In the genomic region with DNA sequence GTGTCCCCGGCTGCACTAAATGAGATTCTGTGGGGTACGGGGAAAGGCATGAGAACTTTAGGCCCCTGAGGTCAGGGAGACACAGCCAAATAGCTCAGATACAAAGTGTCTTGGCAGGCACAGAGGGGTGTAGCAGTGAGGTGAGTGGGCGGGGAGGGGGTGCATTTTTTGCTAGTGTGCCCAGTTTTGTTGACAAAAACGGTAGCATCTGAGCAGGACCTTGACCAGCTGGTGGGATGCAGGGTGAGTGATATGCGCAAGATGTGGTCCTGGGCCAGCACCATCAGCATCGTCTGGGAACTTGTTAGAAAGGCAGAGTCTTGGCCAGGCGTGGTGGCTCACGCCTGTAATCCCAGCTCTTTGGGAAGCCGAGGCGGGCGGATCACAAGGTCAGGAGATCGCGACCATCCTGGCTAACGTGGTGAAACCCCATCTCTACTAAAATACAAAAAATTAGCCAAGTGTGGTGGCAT, we compare ENCODE assay signal across 13 cellular contexts.
A peak's percentile ranks its signal among the peaks of the same experiment; 100 is the strongest.
DNase-seq lines count a peak whose midpoint lies in the region; ATAC-seq, FAIRE-seq and TF ChIP-seq lines count a peak whose summit lies in the region.
"Had no signal": no experiment of that assay in that cellular context is flagged by ENCODE, and none has a peak within 500 bp of the region (broad histone marks: within the 10 kb centered on the region; RNA-seq: fewer than 3 reads in every experiment).

No MANE protein-coding gene starts in this region.

- peak overlapping the region; percentile 52 to 93 (median 82) for H3K4me3 Mint-ChIP-seq in CD4-positive, alpha-beta memory T cell
- peak overlapping the region; percentile 73 for H3K4me3 Mint-ChIP-seq in activated T-helper 1 cell treated with anti-CD3 and anti-CD28 coated beads, Interleukin-12 subunit alpha, Interleukin-12 subunit beta, Interleukin-2, Interleukin-4 antibody, amounts not matched to agents 30 ng/mL and 10 ng/mL and 1 ng/mL, durations not matched to agents 14 hours and 24 hours and 36 hours
- peak overlapping the region; percentile 77 to 93 (median 85) for H3K4me3 Mint-ChIP-seq in naive thymus-derived CD4-positive, alpha-beta T cell
- H3K4me3 Mint-ChIP-seq: mesothelial cell of epicardium had no signal

- H3K4me1 Mint-ChIP-seq in CD4-positive, alpha-beta memory T cell, result peaks cover 35 to 65% (median 53%) of the 10 kb centered on the region in 4 donors
- H3K4me1 Mint-ChIP-seq in activated T-helper 1 cell treated with anti-CD3 and anti-CD28 coated beads, Interleukin-12 subunit alpha, Interleukin-12 subunit beta, Interleukin-2, Interleukin-4 antibody, amounts not matched to agents 30 ng/mL and 10 ng/mL and 1 ng/mL, durations not matched to agents 14 hours and 24 hours and 36 hours (ENCODE audit: low read depth), result peaks cover 82% of the 10 kb centered on the region
- H3K4me1 Mint-ChIP-seq in naive thymus-derived CD4-positive, alpha-beta T cell, result peaks cover 28 to 70% (median 64%) of the 10 kb centered on the region in 7 donors

- no peaks in the 10 kb centered on the region for H3K36me3 Mint-ChIP-seq in CD4-positive, alpha-beta memory T cell
- H3K36me3 Mint-ChIP-seq in activated T-helper 1 cell treated with anti-CD3 and anti-CD28 coated beads, Interleukin-12 subunit alpha, Interleukin-12 subunit beta, Interleukin-2, Interleukin-4 antibody, amounts not matched to agents 30 ng/mL and 10 ng/mL and 1 ng/mL, durations not matched to agents 14 hours and 24 hours and 36 hours (ENCODE audit: low read depth), result no peaks in the 10 kb centered on the region
- peaks cover 0 to 8% (median 0%) of the 10 kb centered on the region in 5 donors for H3K36me3 Mint-ChIP-seq in naive thymus-derived CD4-positive, alpha-beta T cell
- H3K36me3 Mint-ChIP-seq: mesothelial cell of epicardium had no signal

- H3K27ac Mint-ChIP-seq in CD4-positive, alpha-beta memory T cell, result peak overlapping the region; percentile 90 to 96 (median 94)
- peak overlapping the region; percentile 97 for H3K27ac Mint-ChIP-seq in activated T-helper 1 cell treated with anti-CD3 and anti-CD28 coated beads, Interleukin-12 subunit alpha, Interleukin-12 subunit beta, Interleukin-2, Interleukin-4 antibody, amounts not matched to agents 30 ng/mL and 10 ng/mL and 1 ng/mL, durations not matched to agents 14 hours and 24 hours and 36 hours
- peak overlapping the region; percentile 88 to 99 (median 97) for H3K27ac Mint-ChIP-seq in naive thymus-derived CD4-positive, alpha-beta T cell
- H3K27ac Mint-ChIP-seq: mesothelial cell of epicardium had no signal

- POLR2A ChIA-PET in CD4-positive, alpha-beta memory T cell (lab: Charles Lee; ENCODE audit: partially characterized antibody), result interaction anchor here (0.6 to 4.9 kb wide), 25 partner anchors 14 to 738 kb away, joined by 3 to 77 read pairs (median 4); a partner anchor contains a TSS
- POLR2A ChIA-PET in naive thymus-derived CD4-positive, alpha-beta T cell (lab: Charles Lee), result interaction anchor here (0.6 to 5.2 kb wide), 27 partner anchors 9 to 663 kb away, joined by 3 to 85 read pairs (median 5); a partner anchor contains a TSS

- no peak overlapping the region for H3K4me3 ChIP-seq in CD4-positive, alpha-beta memory T cell (ENCODE audit: low read length in 2 of 2)
- H3K4me3 ChIP-seq in naive thymus-derived CD4-positive, alpha-beta T cell (ENCODE audit: low read length), result peak overlapping the region; percentile 34
- H3K4me3 ChIP-seq in tibial artery, result no peak overlapping the region

- H3K9me3 Mint-ChIP-seq in CD4-positive, alpha-beta memory T cell, result no peaks in the 10 kb centered on the region
- H3K9me3 Mint-ChIP-seq in activated T-helper 1 cell treated with anti-CD3 and anti-CD28 coated beads, Interleukin-12 subunit alpha, Interleukin-12 subunit beta, Interleukin-2, Interleukin-4 antibody, amounts not matched to agents 30 ng/mL and 10 ng/mL and 1 ng/mL, durations not matched to agents 14 hours and 24 hours and 36 hours, result no peaks in the 10 kb centered on the region
- no peaks in the 10 kb centered on the region for H3K9me3 Mint-ChIP-seq in naive thymus-derived CD4-positive, alpha-beta T cell
- H3K9me3 Mint-ChIP-seq: mesothelial cell of epicardium had no signal

- FAIRE-seq in GM12892 (lab: Jason Lieb, UNC), result peak; percentile 30
- FAIRE-seq: endometrium had no signal

- no peak for ATAC-seq in naive thymus-derived CD4-positive, alpha-beta T cell
- ATAC-seq in GM18502 (IDR thresholded peaks at IDR 0.05; ENCODE audit: poor library complexity, unreplicated experiment), result no peak
- no peak for ATAC-seq in HG02798 (IDR thresholded peaks at IDR 0.05; ENCODE audit: poor library complexity, unreplicated experiment)

- H3K27ac ChIP-seq in CD4-positive, alpha-beta memory T cell (ENCODE audit: low read depth, low read length), result peak overlapping the region; percentile 29
- peak overlapping the region; percentile 72 for H3K27ac ChIP-seq in naive thymus-derived CD4-positive, alpha-beta T cell (ENCODE audit: low read depth, low read length)
- H3K27ac ChIP-seq in tibial artery, result no peak overlapping the region

- peaks cover 57% of the 10 kb centered on the region for H3K4me1 ChIP-seq in CD4-positive, alpha-beta memory T cell (ENCODE audit: insufficient read depth, low read length)
- peaks cover 33 to 38% of the 10 kb centered on the region in 2 donors for H3K4me1 ChIP-seq in naive thymus-derived CD4-positive, alpha-beta T cell (ENCODE audit: control insufficient read depth in 2 of 2, insufficient read depth in 2 of 2, low read length in 2 of 2)
- peaks cover 0 to 38% (median 36%) of the 10 kb centered on the region in 4 donors for H3K4me1 ChIP-seq in tibial artery

- CTCF ChIA-PET in CD4-positive, alpha-beta memory T cell (lab: Charles Lee; ENCODE audit: partially characterized antibody), result interaction anchor here (0.9 to 9.5 kb wide), 31 partner anchors 9 to 628 kb away, joined by 3 to 341 read pairs (median 6); a partner anchor contains a TSS
- CTCF ChIA-PET in naive thymus-derived CD4-positive, alpha-beta T cell (lab: Charles Lee), result interaction anchor here (0.8 to 9.1 kb wide), 20 partner anchors 8 to 541 kb away, joined by 3 to 289 read pairs (median 7); a partner anchor contains a TSS

- TF ChIP-seq POLR2A in GM12892 (IDR thresholded peaks at IDR 0.05; ENCODE audit: low read depth, low read length), result no peak

- TF ChIP-seq CTCF in tibial artery (IDR thresholded peaks at IDR 0.05), result no peak

- H3K27me3 ChIP-seq in CD4-positive, alpha-beta memory T cell (ENCODE audit: insufficient read depth, low read length), result no peaks in the 10 kb centered on the region
- no peaks in the 10 kb centered on the region for H3K27me3 ChIP-seq in naive thymus-derived CD4-positive, alpha-beta T cell (ENCODE audit: control insufficient read depth in 2 of 2, insufficient read depth in 2 of 2, low read length in 2 of 2)
- H3K27me3 ChIP-seq in tibial artery, result no peaks in the 10 kb centered on the region

- H3K27me3 Mint-ChIP-seq in CD4-positive, alpha-beta memory T cell, result no peaks in the 10 kb centered on the region
- peaks cover 11% of the 10 kb centered on the region for H3K27me3 Mint-ChIP-seq in activated T-helper 1 cell treated with anti-CD3 and anti-CD28 coated beads, Interleukin-12 subunit alpha, Interleukin-12 subunit beta, Interleukin-2, Interleukin-4 antibody, amounts not matched to agents 30 ng/mL and 10 ng/mL and 1 ng/mL, durations not matched to agents 14 hours and 24 hours and 36 hours (ENCODE audit: insufficient read depth)
- peaks cover 0 to 29% (median 0%) of the 10 kb centered on the region in 5 donors for H3K27me3 Mint-ChIP-seq in naive thymus-derived CD4-positive, alpha-beta T cell

- H3K9me3 ChIP-seq in CD4-positive, alpha-beta memory T cell (ENCODE audit: control insufficient read depth in 1 of 2, low read length in 2 of 2), result no peaks in the 10 kb centered on the region
- no peaks in the 10 kb centered on the region for H3K9me3 ChIP-seq in naive thymus-derived CD4-positive, alpha-beta T cell (ENCODE audit: control insufficient read depth in 2 of 3, low read length in 3 of 3)
- no peaks in the 10 kb centered on the region for H3K9me3 ChIP-seq in tibial artery
- H3K9me3 ChIP-seq: SK-N-SH had no signal

- no peaks in the 10 kb centered on the region for H3K36me3 ChIP-seq in CD4-positive, alpha-beta memory T cell (ENCODE audit: insufficient read depth, low read length)
- no peaks in the 10 kb centered on the region for H3K36me3 ChIP-seq in naive thymus-derived CD4-positive, alpha-beta T cell (ENCODE audit: control insufficient read depth in 2 of 3, insufficient read depth in 3 of 3, low read length in 3 of 3)
- H3K36me3 ChIP-seq in tibial artery, result no peaks in the 10 kb centered on the region

- no peak for DNase-seq in CD4-positive, alpha-beta memory T cell
- DNase-seq in GM12892 (ENCODE audit: insufficient read length) (no peak), tibial artery (no peak)
- no peak for DNase-seq in activated T-helper 1 cell treated with anti-CD3 and anti-CD28 coated beads, Interleukin-12 subunit alpha, Interleukin-12 subunit beta, Interleukin-2, Interleukin-4 antibody, amounts not matched to agents 30 ng/mL and 10 ng/mL and 1 ng/mL, durations not matched to agents 14 hours and 24 hours and 36 hours (ENCODE audit: low spot score)
- peak in 2 of 9 donors; percentile 10 to 34 for DNase-seq in naive thymus-derived CD4-positive, alpha-beta T cell
- DNase-seq: DMS 273 treated with DMSO at 0.1 percent for 48 hours, NCI-H2029 treated with DMSO at 0.1 percent for 48 hours, NCI-H524 treated with DMSO at 0.1 percent for 48 hours, SK-N-SH had no signal

- intact Hi-C loops in CD4-positive, alpha-beta memory T cell (cut with micrococcal nuclease), result loop anchor here (1.0 to 5.0 kb wide), 7 partner anchors 44 to 731 kb away; a partner anchor contains a TSS
- intact Hi-C loops in activated T-helper 1 cell treated with anti-CD3 and anti-CD28 coated beads, Interleukin-12 subunit alpha, Interleukin-12 subunit beta, Interleukin-2, Interleukin-4 antibody, amounts not matched to agents 30 ng/mL and 10 ng/mL and 1 ng/mL, durations not matched to agents 14 hours and 24 hours and 36 hours (cut with micrococcal nuclease), result loop anchor here (1.0 to 10.0 kb wide), 17 partner anchors 31 to 728 kb away; a partner anchor contains a TSS
- intact Hi-C loops in naive thymus-derived CD4-positive, alpha-beta T cell (cut with micrococcal nuclease), result loop anchor here (1.0 to 10.0 kb wide), 21 partner anchors 10 to 1106 kb away; a partner anchor contains a TSS
- intact Hi-C loops in tibial artery (cut with DNase I; ENCODE audit: low total_unique reads), result loop anchor here (5.0 kb wide), 1 partner anchor 274 kb away; no protein-coding TSS in a partner anchor

Comparison
In these comparisons a context has a peak if more than half of its experiments do, and no peak if none do; other contexts are left out.
1. H3K27ac ChIP-seq: peak in CD4-positive, alpha-beta memory T cell (single experiment) and naive thymus-derived CD4-positive, alpha-beta T cell (single experiment); none in tibial artery (0 of 2).
2. Peak in every context shown above with its lines, with median percentiles within 50 percentile points of each other: H3K27ac Mint-ChIP-seq and H3K4me3 Mint-ChIP-seq.